In genomic region chr10:73494877-73495225, GRCh38 we compare ENCODE assay signal across 8 cellular contexts. TPM values are rescaled to one million over a fixed set of nuclear protein-coding genes. Genes with fewer than 3 reads are reported as not detected.
DNase-seq lines count a peak whose midpoint lies in the region; ATAC-seq and TF ChIP-seq lines count a peak whose summit lies in the region.

No MANE protein-coding gene starts in this region.

- peak overlapping the region; percentile 98 to 99 (median 98) for H3K9ac ChIP-seq in skeletal muscle tissue (ENCODE audit: low read depth in 1 of 3, low read length in 3 of 3)

- H3K9me3 ChIP-seq in skeletal muscle tissue (ENCODE audit: control insufficient read depth in 3 of 3, low read length in 3 of 3) = no peaks in the 10 kb centered on the region

- peaks cover 14% of the 10 kb centered on the region for H3K36me3 Mint-ChIP-seq in activated B cell treated with CpG ODN at 0.5 μM for 24 hours (ENCODE audit: low read depth)

- H3K36me3 ChIP-seq in skeletal muscle tissue (ENCODE audit: control insufficient read depth in 3 of 3, insufficient read depth in 3 of 3, low read length in 3 of 3) = peaks cover 15 to 19% (median 17%) of the 10 kb centered on the region in 3 donors

- intact Hi-C loops in activated B cell treated with CpG ODN at 0.5 μM for 24 hours (cut with micrococcal nuclease) = loop anchor here (1.0 to 10.0 kb wide), 11 partner anchors 16 to 1617 kb away; partner anchors contain the start of genes DNAJB12, DNAJC9, ECD and FAM149B1

- POLR2A ChIA-PET in activated B cell treated with CpG ODN at 0.5 μM for 24 hours (lab: Charles Lee) = interaction anchor here (0.8 to 2.7 kb wide), 16 partner anchors 9 to 682 kb away, joined by 3 to 39 read pairs (median 6); partner anchors contain the start of genes ANXA7, CFAP70, DNAJC9 and MRPS16

- H3K9me3 Mint-ChIP-seq in activated B cell treated with CpG ODN at 0.5 μM for 24 hours = no peaks in the 10 kb centered on the region

- DNase-seq in activated B cell treated with CpG ODN at 0.5 μM for 24 hours (no peak), hepatic stellate cell (ENCODE audit: low spot score) (peak; percentile 7), middle frontal gyrus (ENCODE audit: extremely low spot score, low spot score) (no peak), SHP77 (lab: John Stamatoyannopoulos, UW) (no peak), NCI-H2029 (lab: John Stamatoyannopoulos, UW) (no peak)

- H3K27me3 ChIP-seq in skeletal muscle tissue (ENCODE audit: control insufficient read depth in 3 of 3, insufficient read depth in 3 of 3, low read length in 3 of 3) = no peaks in the 10 kb centered on the region

- ATAC-seq in GM18511 (IDR thresholded peaks at IDR 0.05; ENCODE audit: unreplicated experiment) (peak; percentile 0), activated B cell treated with CpG ODN at 0.5 μM for 24 hours (ENCODE audit: low read depth) (no peak), GM21526 (IDR thresholded peaks at IDR 0.05; ENCODE audit: low FRiP score, unreplicated experiment) (no peak)

- CTCF ChIA-PET in activated B cell treated with CpG ODN at 0.5 μM for 24 hours (lab: Charles Lee) = interaction anchor here (1.2 kb wide), 1 partner anchor 37 kb away, joined by 3 read pairs; no protein-coding TSS in a partner anchor

- peak overlapping the region; percentile 98 for H3K27ac ChIP-seq in skeletal muscle tissue (ENCODE audit: low read depth, low read length)

- peak overlapping the region; percentile 89 to 94 (median 91) for H3K4me3 ChIP-seq in skeletal muscle tissue (ENCODE audit: low read length in 3 of 3)

- no peak for TF ChIP-seq CTCF in activated B cell treated with CpG ODN at 0.5 μM for 24 hours (IDR thresholded peaks at IDR 0.05)

- H3K27me3 Mint-ChIP-seq in activated B cell treated with CpG ODN at 0.5 μM for 24 hours = no peaks in the 10 kb centered on the region

- H3K27ac Mint-ChIP-seq in activated B cell treated with CpG ODN at 0.5 μM for 24 hours = peak overlapping the region; percentile 96

- peaks cover 18 to 28% (median 26%) of the 10 kb centered on the region in 3 donors for H3K4me1 ChIP-seq in skeletal muscle tissue (ENCODE audit: control insufficient read depth in 3 of 3, insufficient read depth in 3 of 3, low read length in 3 of 3)

- H3K4me3 Mint-ChIP-seq in activated B cell treated with CpG ODN at 0.5 μM for 24 hours = peak overlapping the region; percentile 92

- peaks cover 50% of the 10 kb centered on the region for H3K4me1 Mint-ChIP-seq in activated B cell treated with CpG ODN at 0.5 μM for 24 hours

RNA-seq across cellular contexts. Expression of gene PPP3CB, which starts 1.0 kb away (rescaled TPM):
- 41.4 and 43.3 TPM in 2 replicates for total RNA-seq in activated B cell treated with CpG ODN at 0.5 μM for 24 hours
- 113 TPM for total RNA-seq in skeletal muscle tissue
